8 cellular contexts compared by ENCODE assay signal in the genomic region with DNA sequence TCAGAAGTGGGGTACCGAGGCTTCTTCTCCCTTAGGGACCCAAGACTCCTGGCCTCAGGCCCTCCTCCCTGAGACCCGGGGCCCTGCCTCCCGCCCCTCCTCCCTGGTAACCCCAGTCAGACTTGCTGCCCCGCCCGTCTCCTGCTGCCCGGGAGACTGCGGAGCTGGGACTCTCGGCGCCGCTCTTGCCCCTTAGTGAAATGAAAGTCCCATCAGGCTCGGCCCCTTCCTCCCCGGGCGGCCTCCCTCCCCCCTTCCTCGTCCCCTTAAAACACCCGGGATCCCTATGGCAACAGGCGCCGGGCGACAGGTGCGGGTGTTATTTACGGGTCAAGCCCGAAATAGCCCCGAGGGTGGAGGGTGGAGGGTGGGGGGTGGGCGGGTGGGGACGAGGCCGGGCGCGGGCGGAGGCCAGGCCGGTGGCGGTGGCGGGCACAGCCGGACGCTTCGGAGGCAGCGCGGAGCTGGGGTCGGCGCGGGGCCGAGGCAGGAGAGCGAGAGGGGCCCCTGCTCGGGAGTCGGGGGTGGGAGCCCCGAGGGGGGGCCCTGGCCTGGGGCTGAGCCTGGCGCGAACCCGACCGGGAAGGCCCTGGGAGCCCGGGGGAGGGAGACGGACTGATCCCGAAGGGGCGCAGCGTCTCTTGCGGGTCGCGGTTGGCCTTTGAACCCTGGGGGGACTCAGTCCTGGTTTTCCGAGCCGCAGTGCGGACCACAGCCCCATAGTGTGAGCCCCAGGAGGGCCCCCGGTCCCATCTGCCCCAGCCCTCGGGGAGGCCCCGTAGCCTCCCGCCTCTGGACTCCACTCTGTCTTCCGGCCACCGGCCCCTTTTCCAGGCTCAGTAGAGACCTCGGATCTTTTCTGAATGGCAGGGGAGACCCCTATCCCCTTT. TPM values are rescaled to one million over a fixed set of nuclear protein-coding genes. Genes with fewer than 3 reads are reported as not detected.
DNase-seq lines count a peak whose midpoint lies in the region; TF ChIP-seq lines count a peak whose summit lies in the region.

A gene with protein sequence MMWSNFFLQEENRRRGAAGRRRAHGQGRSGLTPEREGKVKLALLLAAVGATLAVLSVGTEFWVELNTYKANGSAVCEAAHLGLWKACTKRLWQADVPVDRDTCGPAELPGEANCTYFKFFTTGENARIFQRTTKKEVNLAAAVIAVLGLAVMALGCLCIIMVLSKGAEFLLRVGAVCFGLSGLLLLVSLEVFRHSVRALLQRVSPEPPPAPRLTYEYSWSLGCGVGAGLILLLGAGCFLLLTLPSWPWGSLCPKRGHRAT (plus strand): TSS at position 414 of the 890 bp plus-strand sequence. CDS start 1,241 bp downstream, outside the sequence.

- no peaks in the 10 kb centered on the region for H3K27me3 ChIP-seq in ACC112 (ENCODE audit: insufficient read depth, low read length)

- H2AFZ ChIP-seq in ACC112 (ENCODE audit: low read length, unreplicated experiment): no peak within 1 kb of the TSS

- TF ChIP-seq CTCF in HEK293 (tag by site-specific recombination; IDR thresholded peaks at IDR 0.05): no peak

- H3K4me3 ChIP-seq in ACC112 (ENCODE audit: low read depth, low read length): peak within 1 kb of the TSS; percentile 63
- peak within 1 kb of the TSS; percentile 42 for H3K4me3 ChIP-seq in HEK293 (ENCODE audit: low read depth, low read length)

- H3K4me1 ChIP-seq in ACC112 (ENCODE audit: control insufficient read depth, insufficient read depth, low read length, unreplicated experiment) (peaks cover 11% of the 10 kb centered on the region), HEK293 (ENCODE audit: control insufficient read depth, insufficient read depth, low read length) (no peaks in the 10 kb centered on the region)

- H3K79me2 ChIP-seq in ACC112 (ENCODE audit: control insufficient read depth, insufficient read depth, low read length, unreplicated experiment): no peaks in the 10 kb centered on the region

- POLR2A ChIA-PET in HEK293 (lab: Yijun Ruan, JAX): interaction anchor here (1.3 kb wide), 2 partner anchors 10 to 11 kb away, joined by 3 to 7 read pairs; no protein-coding TSS in a partner anchor

- peak within 1 kb of the TSS; percentile 9; the same call in 1 of the 2 replicates for H3K27ac ChIP-seq in ACC112 (ENCODE audit: low read depth, low read length)
- no peak within 1 kb of the TSS for H3K27ac ChIP-seq in HEK293 (ENCODE audit: extremely low read depth, low read depth, low read length)

- no peaks in the 10 kb centered on the region for H3K36me3 ChIP-seq in ACC112 (ENCODE audit: insufficient read depth, low read length)
- H3K36me3 ChIP-seq in HEK293 (ENCODE audit: control insufficient read depth in 2 of 2, insufficient read depth in 1 of 2, low read length in 2 of 2): no peaks in the 10 kb centered on the region

- H3K9me3 ChIP-seq in HEK293 (ENCODE audit: control insufficient read depth, insufficient read depth, low read depth, low read length): no peaks in the 10 kb centered on the region

- CTCF ChIA-PET in HEK293 (lab: Yijun Ruan, JAX): no interaction called here

- DNase-seq in astrocyte of the hippocampus (ENCODE audit: low read depth, low spot score): peak; percentile 54
- DNase-seq in lung microvascular endothelial cell (ENCODE audit: low read depth in 2 of 2): peak; percentile 37 to 57
- DNase-seq in CD1c-positive myeloid dendritic cell (ENCODE audit: extremely low spot score): no peak
- DNase-seq in MV-4-11 (lab: John Stamatoyannopoulos, UW): no peak
- DNase-seq in NK-92 (lab: John Stamatoyannopoulos, UW; ENCODE audit: unreplicated experiment): no peak
- DNase-seq in SIG-M5 treated with dmso at 0.1 percent for 504 hours (lab: John Stamatoyannopoulos, UW; ENCODE audit: unreplicated experiment): no peak

TF ChIP-seq in HEK293, 187 proteins besides CTCF, POLR2A, EP300 and RAD21 (continues in another document):
- TF ChIP-seq ZNF549 (tag by site-specific recombination; IDR thresholded peaks at IDR 0.05): no peak
- TF ChIP-seq, protein P1, sequence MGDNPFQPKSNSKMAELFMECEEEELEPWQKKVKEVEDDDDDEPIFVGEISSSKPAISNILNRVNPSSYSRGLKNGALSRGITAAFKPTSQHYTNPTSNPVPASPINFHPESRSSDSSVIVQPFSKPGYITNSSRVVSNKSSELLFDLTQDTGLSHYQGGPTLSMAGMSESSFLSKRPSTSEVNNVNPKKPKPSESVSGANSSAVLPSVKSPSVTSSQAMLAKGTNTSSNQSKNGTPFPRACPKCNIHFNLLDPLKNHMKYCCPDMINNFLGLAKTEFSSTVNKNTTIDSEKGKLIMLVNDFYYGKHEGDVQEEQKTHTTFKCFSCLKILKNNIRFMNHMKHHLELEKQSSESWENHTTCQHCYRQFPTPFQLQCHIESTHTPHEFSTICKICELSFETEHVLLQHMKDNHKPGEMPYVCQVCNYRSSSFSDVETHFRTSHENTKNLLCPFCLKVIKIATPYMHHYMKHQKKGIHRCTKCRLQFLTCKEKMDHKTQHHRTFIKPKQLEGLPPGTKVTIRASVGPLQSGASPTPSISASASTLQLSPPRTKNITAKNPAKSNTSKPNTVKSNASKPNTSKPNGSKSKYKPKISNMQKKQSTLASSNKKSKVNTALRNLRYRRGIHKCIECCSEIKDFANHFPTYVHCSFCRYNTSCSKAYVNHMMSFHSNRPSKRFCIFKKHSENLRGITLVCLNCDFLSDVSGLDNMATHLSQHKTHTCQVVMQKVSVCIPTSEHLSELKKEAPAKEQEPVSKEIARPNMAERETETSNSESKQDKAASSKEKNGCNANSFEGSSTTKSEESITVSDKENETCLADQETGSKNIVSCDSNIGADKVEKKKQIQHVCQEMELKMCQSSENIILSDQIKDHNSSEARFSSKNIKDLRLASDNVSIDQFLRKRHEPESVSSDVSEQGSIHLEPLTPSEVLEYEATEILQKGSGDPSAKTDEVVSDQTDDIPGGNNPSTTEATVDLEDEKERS (tag by site-specific recombination; IDR thresholded peaks at IDR 0.05): no peak
- TF ChIP-seq, protein P2, sequence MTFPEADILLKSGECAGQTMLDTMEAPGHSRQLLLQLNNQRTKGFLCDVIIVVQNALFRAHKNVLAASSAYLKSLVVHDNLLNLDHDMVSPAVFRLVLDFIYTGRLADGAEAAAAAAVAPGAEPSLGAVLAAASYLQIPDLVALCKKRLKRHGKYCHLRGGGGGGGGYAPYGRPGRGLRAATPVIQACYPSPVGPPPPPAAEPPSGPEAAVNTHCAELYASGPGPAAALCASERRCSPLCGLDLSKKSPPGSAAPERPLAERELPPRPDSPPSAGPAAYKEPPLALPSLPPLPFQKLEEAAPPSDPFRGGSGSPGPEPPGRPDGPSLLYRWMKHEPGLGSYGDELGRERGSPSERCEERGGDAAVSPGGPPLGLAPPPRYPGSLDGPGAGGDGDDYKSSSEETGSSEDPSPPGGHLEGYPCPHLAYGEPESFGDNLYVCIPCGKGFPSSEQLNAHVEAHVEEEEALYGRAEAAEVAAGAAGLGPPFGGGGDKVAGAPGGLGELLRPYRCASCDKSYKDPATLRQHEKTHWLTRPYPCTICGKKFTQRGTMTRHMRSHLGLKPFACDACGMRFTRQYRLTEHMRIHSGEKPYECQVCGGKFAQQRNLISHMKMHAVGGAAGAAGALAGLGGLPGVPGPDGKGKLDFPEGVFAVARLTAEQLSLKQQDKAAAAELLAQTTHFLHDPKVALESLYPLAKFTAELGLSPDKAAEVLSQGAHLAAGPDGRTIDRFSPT (tag by site-specific recombination; IDR thresholded peaks at IDR 0.05): 0 out of 2 replicates have a peak, but pooled peaks have one; percentile 29
- TF ChIP-seq ZNF664 (tag by site-specific recombination; IDR thresholded peaks at IDR 0.05): no peak
- TF ChIP-seq ZNF335 (tag by site-specific recombination; conservative IDR thresholded peaks at IDR 0.05): peak; percentile 72
- peak; percentile 52; the same call in 1 of the 2 replicates for TF ChIP-seq SCRT2 (tag by site-specific recombination; IDR thresholded peaks at IDR 0.05)
- TF ChIP-seq SP3 (tag by site-specific recombination; IDR thresholded peaks at IDR 0.05): peak; percentile 64; the same call in 1 of the 2 replicates
- no peak for TF ChIP-seq ZNF585B (tag by site-specific recombination; IDR thresholded peaks at IDR 0.05)
- TF ChIP-seq, protein P3, sequence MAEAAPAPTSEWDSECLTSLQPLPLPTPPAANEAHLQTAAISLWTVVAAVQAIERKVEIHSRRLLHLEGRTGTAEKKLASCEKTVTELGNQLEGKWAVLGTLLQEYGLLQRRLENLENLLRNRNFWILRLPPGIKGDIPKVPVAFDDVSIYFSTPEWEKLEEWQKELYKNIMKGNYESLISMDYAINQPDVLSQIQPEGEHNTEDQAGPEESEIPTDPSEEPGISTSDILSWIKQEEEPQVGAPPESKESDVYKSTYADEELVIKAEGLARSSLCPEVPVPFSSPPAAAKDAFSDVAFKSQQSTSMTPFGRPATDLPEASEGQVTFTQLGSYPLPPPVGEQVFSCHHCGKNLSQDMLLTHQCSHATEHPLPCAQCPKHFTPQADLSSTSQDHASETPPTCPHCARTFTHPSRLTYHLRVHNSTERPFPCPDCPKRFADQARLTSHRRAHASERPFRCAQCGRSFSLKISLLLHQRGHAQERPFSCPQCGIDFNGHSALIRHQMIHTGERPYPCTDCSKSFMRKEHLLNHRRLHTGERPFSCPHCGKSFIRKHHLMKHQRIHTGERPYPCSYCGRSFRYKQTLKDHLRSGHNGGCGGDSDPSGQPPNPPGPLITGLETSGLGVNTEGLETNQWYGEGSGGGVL (tag by site-specific recombination; IDR thresholded peaks at IDR 0.05): peak; percentile 26
- no peak for TF ChIP-seq ZNF514 (tag by site-specific recombination; IDR thresholded peaks at IDR 0.05)
- TF ChIP-seq, protein P4, sequence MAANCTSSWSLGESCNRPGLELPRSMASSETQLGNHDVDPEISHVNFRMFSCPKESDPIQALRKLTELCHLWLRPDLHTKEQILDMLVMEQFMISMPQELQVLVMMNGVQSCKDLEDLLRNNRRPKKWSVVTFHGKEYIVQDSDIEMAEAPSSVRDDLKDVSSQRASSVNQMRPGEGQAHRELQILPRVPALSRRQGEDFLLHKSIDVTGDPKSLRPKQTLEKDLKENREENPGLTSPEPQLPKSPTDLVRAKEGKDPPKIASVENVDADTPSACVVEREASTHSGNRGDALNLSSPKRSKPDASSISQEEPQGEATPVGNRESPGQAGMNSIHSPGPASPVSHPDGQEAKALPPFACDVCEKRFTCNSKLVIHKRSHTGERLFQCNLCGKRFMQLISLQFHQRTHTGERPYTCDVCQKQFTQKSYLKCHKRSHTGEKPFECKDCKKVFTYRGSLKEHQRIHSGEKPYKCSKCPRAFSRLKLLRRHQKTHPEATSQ (tag by site-specific recombination; IDR thresholded peaks at IDR 0.05): no peak
- peak; percentile 46 for TF ChIP-seq GLIS1 (tag by site-specific recombination; IDR thresholded peaks at IDR 0.05)
- no peak for TF ChIP-seq ZNF10 (tag by site-specific recombination; IDR thresholded peaks at IDR 0.05)

RNA-seq across cellular contexts. Expression of the gene that starts here (rescaled TPM):
- 0.20 and 1.5 TPM in 2 replicates for total RNA-seq in lung microvascular endothelial cell

Comparison
In these comparisons a context has a peak if more than half of its experiments do, and no peak if none do; other contexts are left out.
1. DNase-seq: peak in astrocyte of the hippocampus (single experiment) and lung microvascular endothelial cell (2 of 2); none in CD1c-positive myeloid dendritic cell (single experiment), MV-4-11 (single experiment), NK-92 (single experiment) and SIG-M5 treated with dmso at 0.1 percent for 504 hours (single experiment).